ENCODE assay signal across 8 cellular contexts in genomic region chr4:122827899-122828601, GRCh38. TPM values are rescaled to one million over a fixed set of nuclear protein-coding genes. Genes with fewer than 3 reads are reported as not detected.
DNase-seq lines count a peak whose midpoint lies in the region; ATAC-seq and TF ChIP-seq lines count a peak whose summit lies in the region.

No MANE protein-coding gene starts in this region.

- H3K9me3 ChIP-seq in DOHH2 (ENCODE audit: control insufficient read depth, insufficient read depth, low read length) (no peaks in the 10 kb centered on the region), SK-N-SH (no peaks in the 10 kb centered on the region), left lung (no peaks in the 10 kb centered on the region)

- peaks cover 19% of the 10 kb centered on the region for H3K4me1 Mint-ChIP-seq in central memory CD8-positive, alpha-beta T cell
- peaks cover 13 to 22% of the 10 kb centered on the region in 2 donors for H3K4me1 Mint-ChIP-seq in stimulated activated naive B cell treated with anti-CD40 and anti-IgM and Interleukin-4, amounts not matched to agents 10 μg/mL and 1 μg/mL and 100 μg/mL, for 72 hours

- no peaks in the 10 kb centered on the region for H3K9me3 Mint-ChIP-seq in central memory CD8-positive, alpha-beta T cell
- peaks cover 0 to 2% of the 10 kb centered on the region in 2 donors for H3K9me3 Mint-ChIP-seq in stimulated activated naive B cell treated with anti-CD40 and anti-IgM and Interleukin-4, amounts not matched to agents 10 μg/mL and 1 μg/mL and 100 μg/mL, for 72 hours

- no peak; the same call in 1 of the 2 replicates for TF ChIP-seq RAD21 in SK-N-SH (IDR thresholded peaks at IDR 0.05; ENCODE audit: low read length)

- CTCF ChIA-PET in SK-N-SH (lab: Yijun Ruan, JAX): interaction anchor here (0.8 to 2.1 kb wide), 11 partner anchors 10 to 87 kb away, joined by 3 to 9 read pairs (median 3); no protein-coding TSS in a partner anchor

- H3K27ac ChIP-seq in DOHH2 (ENCODE audit: low read depth, low read length): no peak overlapping the region
- H3K27ac ChIP-seq in SK-N-SH (ENCODE audit: low read depth in 2 of 2, low read length in 1 of 2): peak overlapping the region; percentile 69 to 77
- peak overlapping the region; percentile 62 to 72 for H3K27ac ChIP-seq in left lung

- H3K79me2 ChIP-seq in DOHH2 (ENCODE audit: control insufficient read depth, low read length): no peaks in the 10 kb centered on the region
- peaks cover 61% of the 10 kb centered on the region for H3K79me2 ChIP-seq in SK-N-SH (ENCODE audit: insufficient read depth)

- WGBS in SK-N-SH (ENCODE audit: low lambda C conversion rate): 14% methylated on average over 9 of the region's 9 CpGs

- H4K20me1 ChIP-seq in DOHH2 (ENCODE audit: control insufficient read depth, insufficient read depth, low read depth, low read length): no peaks in the 10 kb centered on the region
- H4K20me1 ChIP-seq in SK-N-SH (ENCODE audit: insufficient read depth): peaks cover 33% of the 10 kb centered on the region

- H2AFZ ChIP-seq in SK-N-SH (ENCODE audit: low read depth): peak overlapping the region; percentile 45; the same call in 1 of the 2 replicates

- DNase-seq in SK-N-SH (peak; percentile 60), left lung (no peak), NCI-H2107 treated with DMSO at 0.1 percent for 48 hours (lab: John Stamatoyannopoulos, UW; ENCODE audit: unreplicated experiment) (no peak)
- DNase-seq in central memory CD8-positive, alpha-beta T cell (ENCODE audit: low spot score in 2 of 2): no peak
- DNase-seq in stimulated activated naive B cell treated with anti-CD40 and anti-IgM and Interleukin-4, amounts not matched to agents 10 μg/mL and 1 μg/mL and 100 μg/mL, for 72 hours: peak; percentile 65

- H3K4me3 ChIP-seq in DOHH2 (ENCODE audit: low read length) (peak overlapping the region; percentile 71), SK-N-SH (ENCODE audit: low read depth in 2 of 2, low read length in 1 of 2) (peak overlapping the region; percentile 87 to 96), left lung (peak overlapping the region; percentile 49 to 52)

- no peak overlapping the region for H3K27ac Mint-ChIP-seq in central memory CD8-positive, alpha-beta T cell (ENCODE audit: low read depth)
- peak overlapping the region; percentile 84 for H3K27ac Mint-ChIP-seq in stimulated activated naive B cell treated with anti-CD40 and anti-IgM and Interleukin-4, amounts not matched to agents 10 μg/mL and 1 μg/mL and 100 μg/mL, for 72 hours

- no peaks in the 10 kb centered on the region for H3K9me2 ChIP-seq in DOHH2 (replicated peaks; ENCODE audit: control insufficient read depth, low read length)
- H3K9me2 ChIP-seq in SK-N-SH: no peaks in the 10 kb centered on the region

- TF ChIP-seq CTCF in DOHH2 (IDR thresholded peaks at IDR 0.05; ENCODE audit: low read depth, low read length, poor library complexity, severe bottlenecking): no peak
- TF ChIP-seq CTCF in SK-N-SH (IDR thresholded peaks at IDR 0.05): peak; percentile 29
- no peak for TF ChIP-seq CTCF in left lung (IDR thresholded peaks at IDR 0.05)

- peak; percentile 86 for ATAC-seq in GM19452 (IDR thresholded peaks at IDR 0.05; ENCODE audit: unreplicated experiment)
- peak; percentile 91 for ATAC-seq in HG03457 (IDR thresholded peaks at IDR 0.05; ENCODE audit: unreplicated experiment)
- peak; percentile 79 for ATAC-seq in central memory CD8-positive, alpha-beta T cell (replicated peaks; ENCODE audit: extremely low read depth, poor library complexity, severe bottlenecking)
- ATAC-seq in left lung: peak; percentile 54
- peak; percentile 92 to 95 for ATAC-seq in stimulated activated naive B cell treated with anti-CD40 and anti-IgM and Interleukin-4, amounts not matched to agents 10 μg/mL and 1 μg/mL and 100 μg/mL, for 72 hours (replicated peaks)

- no peaks in the 10 kb centered on the region for H3K36me3 ChIP-seq in DOHH2 (ENCODE audit: control insufficient read depth, low read length)
- H3K36me3 ChIP-seq in SK-N-SH (replicated peaks in 1 of 2; ENCODE audit: control insufficient read depth in 1 of 2, insufficient read depth in 2 of 2, low read length in 1 of 2): peaks cover 0 to 27% of the 10 kb centered on the region in 2 experiments
- no peaks in the 10 kb centered on the region for H3K36me3 ChIP-seq in left lung

- POLR2A ChIA-PET in SK-N-SH (lab: Yijun Ruan, JAX): no interaction called here

- peak overlapping the region; percentile 79 for H3K4me2 ChIP-seq in DOHH2 (ENCODE audit: low read length)
- H3K4me2 ChIP-seq in SK-N-SH: peak overlapping the region; percentile 90

- H3K4me3 Mint-ChIP-seq in central memory CD8-positive, alpha-beta T cell: peak overlapping the region; percentile 78
- peak overlapping the region; percentile 85 to 92 for H3K4me3 Mint-ChIP-seq in stimulated activated naive B cell treated with anti-CD40 and anti-IgM and Interleukin-4, amounts not matched to agents 10 μg/mL and 1 μg/mL and 100 μg/mL, for 72 hours

- peaks cover 91% of the 10 kb centered on the region for H3K27me3 Mint-ChIP-seq in central memory CD8-positive, alpha-beta T cell
- H3K27me3 Mint-ChIP-seq in stimulated activated naive B cell treated with anti-CD40 and anti-IgM and Interleukin-4, amounts not matched to agents 10 μg/mL and 1 μg/mL and 100 μg/mL, for 72 hours: peaks cover 75 to 86% of the 10 kb centered on the region in 2 donors

- H3K4me1 ChIP-seq in DOHH2 (ENCODE audit: control insufficient read depth, low read length) (peaks cover 14% of the 10 kb centered on the region), SK-N-SH (ENCODE audit: control insufficient read depth in 1 of 2, insufficient read depth in 2 of 2, low read depth in 1 of 2, low read length in 1 of 2) (peaks cover 5 to 11% of the 10 kb centered on the region in 2 experiments; a peak in 2 of 4 replicates), left lung (peaks cover 0 to 17% of the 10 kb centered on the region in 2 donors)

- TF ChIP-seq EP300 in SK-N-SH (IDR thresholded peaks at IDR 0.05; ENCODE audit: borderline replicate concordance in 1 of 2, low read depth in 1 of 2, low read length in 1 of 2): no peak

- peaks cover 3% of the 10 kb centered on the region for H3K36me3 Mint-ChIP-seq in central memory CD8-positive, alpha-beta T cell (ENCODE audit: insufficient read depth)
- H3K36me3 Mint-ChIP-seq in stimulated activated naive B cell treated with anti-CD40 and anti-IgM and Interleukin-4, amounts not matched to agents 10 μg/mL and 1 μg/mL and 100 μg/mL, for 72 hours: peaks cover 0 to 1% of the 10 kb centered on the region in 2 donors

- intact Hi-C loops in left lung (cut with DNase I): no loop called here

- peaks cover 48% of the 10 kb centered on the region for H3K27me3 ChIP-seq in DOHH2 (ENCODE audit: control insufficient read depth, low read length)
- no peaks in the 10 kb centered on the region for H3K27me3 ChIP-seq in SK-N-SH (ENCODE audit: insufficient read depth)
- H3K27me3 ChIP-seq in left lung: peaks cover 25 to 96% of the 10 kb centered on the region in 2 donors

- peak overlapping the region; percentile 89 for H3K9ac ChIP-seq in SK-N-SH

- no peaks in the 10 kb centered on the region for H3F3A ChIP-seq in DOHH2 (ENCODE audit: control insufficient read depth, insufficient read depth)
- peaks cover 11% of the 10 kb centered on the region for H3F3A ChIP-seq in SK-N-SH (replicated peaks; ENCODE audit: insufficient read depth)

TF ChIP-seq in SK-N-SH, 30 proteins besides CTCF, POLR2A, EP300 and RAD21:
- TF ChIP-seq MXI1 (IDR thresholded peaks at IDR 0.05; ENCODE audit: low read depth, low read length) (peak; percentile 81), USF1 (IDR thresholded peaks at IDR 0.05; ENCODE audit: borderline replicate concordance, low read depth) (peak; percentile 67; the same call in 1 of the 2 replicates), TAF1 (IDR thresholded peaks at IDR 0.05; ENCODE audit: borderline replicate concordance, low read depth, low read length) (peak; percentile 33; the same call in 1 of the 2 replicates), SMC3 (IDR thresholded peaks at IDR 0.05; ENCODE audit: low read depth, low read length) (no peak), MAX (IDR thresholded peaks at IDR 0.05; ENCODE audit: low read depth) (peak; percentile 70), PBX3 (IDR thresholded peaks at IDR 0.05) (no peak), ELF1 (IDR thresholded peaks at IDR 0.05) (no peak)

RNA-seq across cellular contexts. Expression of gene FGF2, which starts 1.4 kb away (rescaled TPM):
- 11.1 and 17.0 TPM in 2 replicates for polyA plus RNA-seq in SK-N-SH (2012; rRNA removed)
- 18.6 and 22.5 TPM in 2 replicates for polyA plus RNA-seq in SK-N-SH (2012; cell fraction: cytosol; rRNA removed)
- 6.7 and 18.4 TPM in 2 replicates for polyA plus RNA-seq in SK-N-SH (2012; cell fraction: nucleus; rRNA removed)
- 10 to 100 TPM in 1 of 2 donors, 1 to 10 TPM in 1; 6.5 to 14.7 TPM for total RNA-seq in left lung

Comparison
In these comparisons a context has a peak if more than half of its experiments do, and no peak if none do; other contexts are left out.
1. DNase-seq: peak in SK-N-SH (single experiment) and stimulated activated naive B cell treated with anti-CD40 and anti-IgM and Interleukin-4, amounts not matched to agents 10 μg/mL and 1 μg/mL and 100 μg/mL, for 72 hours (single experiment); none in central memory CD8-positive, alpha-beta T cell (0 of 2), left lung (0 of 2) and NCI-H2107 treated with DMSO at 0.1 percent for 48 hours (single experiment).
2. Peak in every context shown above with its lines, with median percentiles within 50 percentile points of each other: H3K4me3 ChIP-seq and ATAC-seq.